ENCODE assay signal across 2 cellular contexts in the genomic region with DNA sequence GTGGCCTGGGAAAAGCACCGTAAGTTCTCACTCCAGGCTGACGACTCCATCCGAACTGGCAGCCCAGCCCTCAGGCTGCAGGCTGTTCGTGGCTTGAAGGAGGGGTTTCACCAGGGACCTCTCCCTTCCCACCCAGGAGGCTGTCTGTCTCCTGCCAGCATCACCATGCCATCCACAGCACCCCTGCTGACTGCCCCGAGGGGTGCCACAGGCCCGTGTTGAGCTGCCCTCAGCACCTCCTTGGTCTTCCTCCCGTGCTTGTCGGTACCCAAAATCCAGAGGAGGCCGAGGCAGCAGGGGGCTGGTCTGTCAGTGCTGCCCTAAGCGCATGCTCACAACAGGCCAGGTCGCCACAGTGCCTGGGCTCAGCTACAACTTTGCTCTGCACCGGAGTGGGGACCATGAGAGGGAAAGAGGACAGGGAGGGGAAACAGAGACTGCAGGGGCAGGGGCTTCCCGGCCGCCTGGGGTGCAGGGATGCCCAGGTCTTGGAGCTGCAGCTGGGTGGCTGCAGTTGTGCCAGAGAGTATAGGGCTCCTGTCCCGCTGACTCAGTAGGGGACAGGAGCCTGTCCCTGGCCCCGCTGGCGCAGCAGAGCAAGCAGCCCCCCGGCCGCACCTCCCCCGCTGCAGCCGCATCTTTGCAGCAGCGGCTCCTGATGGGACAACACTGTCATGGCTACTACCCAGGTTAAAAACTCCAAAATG.
TF ChIP-seq lines count a peak whose summit lies in the region.

No MANE protein-coding gene starts in this region.

TF ChIP-seq in SK-N-SH, 30 proteins besides CTCF, POLR2A, EP300 and RAD21 (continued from another document):
- TF ChIP-seq, protein P1, sequence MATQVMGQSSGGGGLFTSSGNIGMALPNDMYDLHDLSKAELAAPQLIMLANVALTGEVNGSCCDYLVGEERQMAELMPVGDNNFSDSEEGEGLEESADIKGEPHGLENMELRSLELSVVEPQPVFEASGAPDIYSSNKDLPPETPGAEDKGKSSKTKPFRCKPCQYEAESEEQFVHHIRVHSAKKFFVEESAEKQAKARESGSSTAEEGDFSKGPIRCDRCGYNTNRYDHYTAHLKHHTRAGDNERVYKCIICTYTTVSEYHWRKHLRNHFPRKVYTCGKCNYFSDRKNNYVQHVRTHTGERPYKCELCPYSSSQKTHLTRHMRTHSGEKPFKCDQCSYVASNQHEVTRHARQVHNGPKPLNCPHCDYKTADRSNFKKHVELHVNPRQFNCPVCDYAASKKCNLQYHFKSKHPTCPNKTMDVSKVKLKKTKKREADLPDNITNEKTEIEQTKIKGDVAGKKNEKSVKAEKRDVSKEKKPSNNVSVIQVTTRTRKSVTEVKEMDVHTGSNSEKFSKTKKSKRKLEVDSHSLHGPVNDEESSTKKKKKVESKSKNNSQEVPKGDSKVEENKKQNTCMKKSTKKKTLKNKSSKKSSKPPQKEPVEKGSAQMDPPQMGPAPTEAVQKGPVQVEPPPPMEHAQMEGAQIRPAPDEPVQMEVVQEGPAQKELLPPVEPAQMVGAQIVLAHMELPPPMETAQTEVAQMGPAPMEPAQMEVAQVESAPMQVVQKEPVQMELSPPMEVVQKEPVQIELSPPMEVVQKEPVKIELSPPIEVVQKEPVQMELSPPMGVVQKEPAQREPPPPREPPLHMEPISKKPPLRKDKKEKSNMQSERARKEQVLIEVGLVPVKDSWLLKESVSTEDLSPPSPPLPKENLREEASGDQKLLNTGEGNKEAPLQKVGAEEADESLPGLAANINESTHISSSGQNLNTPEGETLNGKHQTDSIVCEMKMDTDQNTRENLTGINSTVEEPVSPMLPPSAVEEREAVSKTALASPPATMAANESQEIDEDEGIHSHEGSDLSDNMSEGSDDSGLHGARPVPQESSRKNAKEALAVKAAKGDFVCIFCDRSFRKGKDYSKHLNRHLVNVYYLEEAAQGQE (IDR thresholded peaks at IDR 0.05; ENCODE audit: low read depth, low read length) = no peak
- TF ChIP-seq JUND (IDR thresholded peaks at IDR 0.05) (no peak), MEF2A (IDR thresholded peaks at IDR 0.05; ENCODE audit: borderline replicate concordance, low read depth) (no peak), EZH2phosphoT487 (IDR thresholded peaks at IDR 0.05; ENCODE audit: borderline replicate concordance, low read depth) (no peak), YY1 (IDR thresholded peaks at IDR 0.05; ENCODE audit: low read depth) (no peak), TEAD4 (IDR thresholded peaks at IDR 0.05; ENCODE audit: borderline replicate concordance, insufficient read depth) (no peak), GABPA (IDR thresholded peaks at IDR 0.05; ENCODE audit: low read depth) (no peak), RCOR1 (IDR thresholded peaks at IDR 0.05; ENCODE audit: low read length) (no peak), TAF1 (IDR thresholded peaks at IDR 0.05; ENCODE audit: borderline replicate concordance, low read depth, low read length) (no peak), SIN3A (IDR thresholded peaks at IDR 0.05; ENCODE audit: borderline replicate concordance, low read depth, low read length) (no peak)
- TF ChIP-seq, protein P2, sequence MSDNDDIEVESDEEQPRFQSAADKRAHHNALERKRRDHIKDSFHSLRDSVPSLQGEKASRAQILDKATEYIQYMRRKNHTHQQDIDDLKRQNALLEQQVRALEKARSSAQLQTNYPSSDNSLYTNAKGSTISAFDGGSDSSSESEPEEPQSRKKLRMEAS (IDR thresholded peaks at IDR 0.05; ENCODE audit: low read depth) = no peak
- TF ChIP-seq, protein P3, sequence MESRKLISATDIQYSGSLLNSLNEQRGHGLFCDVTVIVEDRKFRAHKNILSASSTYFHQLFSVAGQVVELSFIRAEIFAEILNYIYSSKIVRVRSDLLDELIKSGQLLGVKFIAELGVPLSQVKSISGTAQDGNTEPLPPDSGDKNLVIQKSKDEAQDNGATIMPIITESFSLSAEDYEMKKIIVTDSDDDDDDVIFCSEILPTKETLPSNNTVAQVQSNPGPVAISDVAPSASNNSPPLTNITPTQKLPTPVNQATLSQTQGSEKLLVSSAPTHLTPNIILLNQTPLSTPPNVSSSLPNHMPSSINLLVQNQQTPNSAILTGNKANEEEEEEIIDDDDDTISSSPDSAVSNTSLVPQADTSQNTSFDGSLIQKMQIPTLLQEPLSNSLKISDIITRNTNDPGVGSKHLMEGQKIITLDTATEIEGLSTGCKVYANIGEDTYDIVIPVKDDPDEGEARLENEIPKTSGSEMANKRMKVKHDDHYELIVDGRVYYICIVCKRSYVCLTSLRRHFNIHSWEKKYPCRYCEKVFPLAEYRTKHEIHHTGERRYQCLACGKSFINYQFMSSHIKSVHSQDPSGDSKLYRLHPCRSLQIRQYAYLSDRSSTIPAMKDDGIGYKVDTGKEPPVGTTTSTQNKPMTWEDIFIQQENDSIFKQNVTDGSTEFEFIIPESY (IDR thresholded peaks at IDR 0.05; ENCODE audit: borderline replicate concordance, low read depth) = no peak
- TF ChIP-seq, protein P4, sequence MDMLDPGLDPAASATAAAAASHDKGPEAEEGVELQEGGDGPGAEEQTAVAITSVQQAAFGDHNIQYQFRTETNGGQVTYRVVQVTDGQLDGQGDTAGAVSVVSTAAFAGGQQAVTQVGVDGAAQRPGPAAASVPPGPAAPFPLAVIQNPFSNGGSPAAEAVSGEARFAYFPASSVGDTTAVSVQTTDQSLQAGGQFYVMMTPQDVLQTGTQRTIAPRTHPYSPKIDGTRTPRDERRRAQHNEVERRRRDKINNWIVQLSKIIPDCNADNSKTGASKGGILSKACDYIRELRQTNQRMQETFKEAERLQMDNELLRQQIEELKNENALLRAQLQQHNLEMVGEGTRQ (IDR thresholded peaks at IDR 0.05; ENCODE audit: borderline replicate concordance, low read depth, low read length) = no peak

TF ChIP-seq in SK-N-SH treated with all-trans-retinoic acid at 6 μM for 48 hours, 23 proteins besides CTCF, POLR2A, EP300 and RAD21 (continued from another document):
- TF ChIP-seq, protein P5, sequence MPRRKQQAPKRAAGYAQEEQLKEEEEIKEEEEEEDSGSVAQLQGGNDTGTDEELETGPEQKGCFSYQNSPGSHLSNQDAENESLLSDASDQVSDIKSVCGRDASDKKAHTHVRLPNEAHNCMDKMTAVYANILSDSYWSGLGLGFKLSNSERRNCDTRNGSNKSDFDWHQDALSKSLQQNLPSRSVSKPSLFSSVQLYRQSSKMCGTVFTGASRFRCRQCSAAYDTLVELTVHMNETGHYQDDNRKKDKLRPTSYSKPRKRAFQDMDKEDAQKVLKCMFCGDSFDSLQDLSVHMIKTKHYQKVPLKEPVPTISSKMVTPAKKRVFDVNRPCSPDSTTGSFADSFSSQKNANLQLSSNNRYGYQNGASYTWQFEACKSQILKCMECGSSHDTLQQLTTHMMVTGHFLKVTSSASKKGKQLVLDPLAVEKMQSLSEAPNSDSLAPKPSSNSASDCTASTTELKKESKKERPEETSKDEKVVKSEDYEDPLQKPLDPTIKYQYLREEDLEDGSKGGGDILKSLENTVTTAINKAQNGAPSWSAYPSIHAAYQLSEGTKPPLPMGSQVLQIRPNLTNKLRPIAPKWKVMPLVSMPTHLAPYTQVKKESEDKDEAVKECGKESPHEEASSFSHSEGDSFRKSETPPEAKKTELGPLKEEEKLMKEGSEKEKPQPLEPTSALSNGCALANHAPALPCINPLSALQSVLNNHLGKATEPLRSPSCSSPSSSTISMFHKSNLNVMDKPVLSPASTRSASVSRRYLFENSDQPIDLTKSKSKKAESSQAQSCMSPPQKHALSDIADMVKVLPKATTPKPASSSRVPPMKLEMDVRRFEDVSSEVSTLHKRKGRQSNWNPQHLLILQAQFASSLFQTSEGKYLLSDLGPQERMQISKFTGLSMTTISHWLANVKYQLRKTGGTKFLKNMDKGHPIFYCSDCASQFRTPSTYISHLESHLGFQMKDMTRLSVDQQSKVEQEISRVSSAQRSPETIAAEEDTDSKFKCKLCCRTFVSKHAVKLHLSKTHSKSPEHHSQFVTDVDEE (CRISPR knock-in tag; IDR thresholded peaks at IDR 0.05) = no peak
TF ChIP-seq in SK-N-SH treated with all-trans-retinoic acid at 6 μM for 48 hours: peak in this region for 0.
